Comparison of ENCODE assay signal across 23 cellular contexts in the genomic region with DNA sequence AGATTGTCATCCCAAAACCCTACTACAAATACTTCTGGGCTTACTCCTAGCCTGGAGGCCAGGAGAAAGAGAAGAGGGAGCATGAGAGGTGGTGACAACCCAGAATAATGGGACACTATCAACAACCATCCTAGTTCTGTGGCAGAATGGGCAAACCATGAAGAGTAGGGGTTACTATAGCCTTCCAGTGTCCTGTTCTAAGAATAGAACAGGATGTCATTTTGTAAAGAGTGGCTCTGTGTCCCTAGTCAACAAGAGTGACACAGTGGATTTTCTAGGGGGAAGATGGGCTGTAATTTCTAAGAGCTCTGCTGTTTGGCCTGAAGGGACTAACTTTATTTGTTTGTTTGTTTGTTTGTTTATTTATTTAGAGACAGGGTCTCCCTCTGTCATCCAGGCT.
"Had no signal": no experiment of that assay in that cellular context is flagged by ENCODE, and none has a peak within 500 bp of the region (broad histone marks: within the 10 kb centered on the region; RNA-seq: fewer than 3 reads in every experiment).

No MANE protein-coding gene starts in this region.

- H3K4me3 ChIP-seq: SJSA1, SK-N-MC had no signal

- H3K36me3 ChIP-seq: SJSA1 had no signal

- H3K9me3 ChIP-seq: SJSA1 had no signal

- H3K27me3 ChIP-seq: SJSA1 had no signal

- DNase-seq: KBM-7, MV-4-11, NCI-H1092, NCI-H1105 treated with DMSO at 0.1 percent for 48 hours, NCI-H1417 treated with DMSO at 0.1 percent for 48 hours, NCI-H146, NCI-H1694 treated with DMSO at 0.1 percent for 48 hours, NCI-H1930, NCI-H2081, NCI-H2107, NCI-H226, NCI-H446, NCI-H510A, NCI-H524 treated with DMSO at 0.1 percent for 48 hours, NCI-H69, NCI-H774, Right ventricle myocardium superior, RPMI8226, SIG-M5 had no signal

- H3K4me1 ChIP-seq: SJSA1 had no signal

- H3K27ac ChIP-seq: HL-60, SJSA1, SK-N-MC had no signal

- H3K4me3 Mint-ChIP-seq: T-helper 1 cell treated with Interleukin-12 subunit alpha and Interleukin-12 subunit beta and Interleukin-4 antibody, amounts not matched to agents 30 μg/mL and 1 μg/mL, for 36 hours had no signal

- H3K9me3 Mint-ChIP-seq: T-helper 1 cell treated with Interleukin-12 subunit alpha and Interleukin-12 subunit beta and Interleukin-4 antibody, amounts not matched to agents 30 μg/mL and 1 μg/mL, for 36 hours had no signal

- H3K27ac Mint-ChIP-seq: T-helper 1 cell treated with Interleukin-12 subunit alpha and Interleukin-12 subunit beta and Interleukin-4 antibody, amounts not matched to agents 30 μg/mL and 1 μg/mL, for 36 hours had no signal
